19 cellular contexts compared by ENCODE assay signal in genomic region chrX:111083101-111083500, GRCh38. TPM values are rescaled to one million over a fixed set of nuclear protein-coding genes. Genes with fewer than 3 reads are reported as not detected.
DNase-seq lines count a peak whose midpoint lies in the region; ATAC-seq and TF ChIP-seq lines count a peak whose summit lies in the region.
"Had no signal": no experiment of that assay in that cellular context is flagged by ENCODE, and none has a peak within 500 bp of the region (broad histone marks: within the 10 kb centered on the region; RNA-seq: fewer than 3 reads in every experiment).

No MANE protein-coding gene starts in this region.

- no peak for TF ChIP-seq POLR2A in breast epithelium (IDR thresholded peaks at IDR 0.05)

- H3K9me3 Mint-ChIP-seq in MCF 10A (ENCODE audit: unreplicated experiment) = no peaks in the 10 kb centered on the region
- H3K9me3 Mint-ChIP-seq in CD4-positive, alpha-beta T cell = no peaks in the 10 kb centered on the region
- H3K9me3 Mint-ChIP-seq: CD4-positive, CD25-positive, alpha-beta regulatory T cell had no signal

- no peak overlapping the region for H3K4me3 ChIP-seq in breast epithelium
- H3K4me3 ChIP-seq: SK-N-MC had no signal

- peaks cover 0 to 41% of the 10 kb centered on the region in 2 donors for H3K27me3 ChIP-seq in breast epithelium
- H3K27me3 ChIP-seq in CD4-positive, alpha-beta T cell (ENCODE audit: control insufficient read depth, insufficient read depth, low read length) = peaks cover 5% of the 10 kb centered on the region
- H3K27me3 ChIP-seq: BE2C had no signal

- H3K27ac ChIP-seq in breast epithelium = no peak overlapping the region
- H3K27ac ChIP-seq in CD4-positive, alpha-beta T cell (ENCODE audit: low read depth, low read length) = no peak overlapping the region
- H3K27ac ChIP-seq: SK-N-MC had no signal

- no peaks in the 10 kb centered on the region for H3K36me3 Mint-ChIP-seq in MCF 10A (ENCODE audit: insufficient read depth, unreplicated experiment)
- H3K36me3 Mint-ChIP-seq in CD4-positive, alpha-beta T cell (ENCODE audit: low read depth) = no peaks in the 10 kb centered on the region
- H3K36me3 Mint-ChIP-seq: CD4-positive, CD25-positive, alpha-beta regulatory T cell had no signal

- no peak overlapping the region for H3K4me3 Mint-ChIP-seq in MCF 10A (ENCODE audit: unreplicated experiment)
- no peak overlapping the region for H3K4me3 Mint-ChIP-seq in CD4-positive, alpha-beta T cell
- H3K4me3 Mint-ChIP-seq: CD4-positive, CD25-positive, alpha-beta regulatory T cell had no signal

- H3K4me1 Mint-ChIP-seq in MCF 10A (ENCODE audit: insufficient read depth, unreplicated experiment) = no peaks in the 10 kb centered on the region
- H3K4me1 Mint-ChIP-seq in CD4-positive, alpha-beta T cell (ENCODE audit: low read depth) = no peaks in the 10 kb centered on the region
- H3K4me1 Mint-ChIP-seq: CD4-positive, CD25-positive, alpha-beta regulatory T cell had no signal

- intact Hi-C loops in MCF 10A (cut with micrococcal nuclease) (no loop called here), breast epithelium (cut with DNase I; ENCODE audit: low total_unique reads) (no loop called here)
- intact Hi-C loops in CD4-positive, alpha-beta T cell (cut with DNase I, micrococcal nuclease) = no loop called here

- H3K9me3 ChIP-seq in breast epithelium = no peaks in the 10 kb centered on the region
- H3K9me3 ChIP-seq in CD4-positive, alpha-beta T cell (ENCODE audit: control insufficient read depth, low read length) = no peaks in the 10 kb centered on the region
- H3K9me3 ChIP-seq: BE2C, Caco-2 had no signal

- no peaks in the 10 kb centered on the region for H3K36me3 ChIP-seq in breast epithelium
- H3K36me3 ChIP-seq: BE2C had no signal

- H3K27ac Mint-ChIP-seq in MCF 10A (ENCODE audit: low read depth, unreplicated experiment) = no peak overlapping the region
- no peak overlapping the region for H3K27ac Mint-ChIP-seq in CD4-positive, alpha-beta T cell
- H3K27ac Mint-ChIP-seq: CD4-positive, CD25-positive, alpha-beta regulatory T cell had no signal

- BruUV-seq in MCF 10A (replicated peaks; lab: Mats Ljungman, UMichigan) = no TSS peak

- no peak for ATAC-seq in CD4-positive, alpha-beta T cell (ENCODE audit: poor library complexity)
- ATAC-seq in HG03097 (IDR thresholded peaks at IDR 0.05; ENCODE audit: low FRiP score, unreplicated experiment) = no peak
- no peak for ATAC-seq in HG03442 (IDR thresholded peaks at IDR 0.05; ENCODE audit: unreplicated experiment)
- ATAC-seq: Right ventricle myocardium inferior had no signal

- peaks cover 82% of the 10 kb centered on the region for H3K27me3 Mint-ChIP-seq in MCF 10A (ENCODE audit: insufficient read depth, unreplicated experiment)
- H3K27me3 Mint-ChIP-seq in CD4-positive, alpha-beta T cell = peaks cover 10% of the 10 kb centered on the region

- H3K4me1 ChIP-seq in breast epithelium = no peaks in the 10 kb centered on the region
- H3K4me1 ChIP-seq: BE2C, Caco-2 had no signal

- TF ChIP-seq CTCF in MCF 10A (IDR thresholded peaks at IDR 0.05; ENCODE audit: unreplicated experiment) (no peak), breast epithelium (IDR thresholded peaks at IDR 0.05) (no peak)
- TF ChIP-seq CTCF in CD4-positive, alpha-beta T cell (IDR thresholded peaks at IDR 0.05) = no peak

- CTCF ChIA-PET in MCF 10A (lab: Yijun Ruan, JAX) = no interaction called here
- CTCF ChIA-PET in CD4-positive, alpha-beta T cell (lab: Charles Lee) = no interaction called here

- POLR2A ChIA-PET in MCF 10A (lab: Yijun Ruan, JAX) = no interaction called here
- POLR2A ChIA-PET in CD4-positive, alpha-beta T cell (lab: Charles Lee) = no interaction called here

- peak; percentile 24 for DNase-seq in MCF 10A (ENCODE audit: unreplicated experiment)
- no peak for DNase-seq in breast epithelium (ENCODE audit: low spot score in 2 of 2)
- peak; percentile 44 for DNase-seq in astrocyte of the hippocampus (ENCODE audit: low read depth, low spot score)
- DNase-seq in iris pigment epithelial cell (ENCODE audit: low read depth) = peak; percentile 18
- DNase-seq in CD4-positive, alpha-beta T cell = no peak
- DNase-seq: BE2C; Caco-2; CD4-positive, CD25-positive, alpha-beta regulatory T cell; EL; KG1; NCI-H1092; NCI-H1436 treated with DMSO at 0.1 percent for 48 hours; NCI-H2029; NCI-H2171; NCI-H526 had no signal

RNA-seq across cellular contexts. Expression of gene PAK3, which starts 12.9 kb away (rescaled TPM):
- total RNA-seq in MCF 10A (2022) (4.9 and 8.5 TPM in 2 replicates), breast epithelium (10 to 100 TPM in 1 of 3 donors, 1 to 10 TPM in 2; 1.9 to 21.1 (median 7.5) TPM)
- total RNA-seq in CD4-positive, alpha-beta T cell = 1 to 10 TPM; 1.5 to 1.9 TPM
- total RNA-seq: Caco-2 had no signal

Comparison
In these comparisons a context has a peak if more than half of its experiments do, and no peak if none do; other contexts are left out.
1. DNase-seq: peak in MCF 10A (single experiment), astrocyte of the hippocampus (single experiment) and iris pigment epithelial cell (single experiment); none in breast epithelium (0 of 2) and CD4-positive, alpha-beta T cell (0 of 10).